In genomic region chr1:201703646-201704438, GRCh38 we compare ENCODE assay signal across 8 cellular contexts.
DNase-seq lines count a peak whose midpoint lies in the region; ATAC-seq and TF ChIP-seq lines count a peak whose summit lies in the region.

No MANE protein-coding gene starts in this region.

- H3K4me3 Mint-ChIP-seq in natural killer cell treated with Interleukin-12 subunit alpha and Interleukin-12 subunit beta and Interleukin-15 and Interleukin-18, amount 100 ng/mL, for 72 hours = no peak overlapping the region
- no peak overlapping the region for H3K4me3 Mint-ChIP-seq in stimulated activated naive B cell treated with anti-CD40 and anti-IgM and Interleukin-4, amounts not matched to agents 10 μg/mL and 1 μg/mL and 100 μg/mL, for 72 hours

- H3K9ac ChIP-seq in fibroblast of lung (ENCODE audit: insufficient read depth, low read length) = peak overlapping the region; percentile 25

- H3K4me2 ChIP-seq in PC-9 = no peak overlapping the region
- H3K4me2 ChIP-seq in fibroblast of lung (ENCODE audit: extremely low read depth, insufficient read depth, low read length) = peak overlapping the region; percentile 42

- H3K4me1 ChIP-seq in PC-9 (replicated peaks; ENCODE audit: insufficient read depth) = no peaks in the 10 kb centered on the region
- H3K4me1 ChIP-seq in fibroblast of lung (ENCODE audit: control insufficient read depth, extremely low read depth, insufficient read depth, low read length) = peaks cover 41% of the 10 kb centered on the region

- H2AFZ ChIP-seq in PC-9 = no peak overlapping the region
- H2AFZ ChIP-seq in fibroblast of lung (ENCODE audit: low read length) = no peak overlapping the region

- in situ Hi-C loops in KBM-7 (cut with MboI; ENCODE audit: low pct_unique_long_range_greater_than_20kb, low sequenced_read_pairs) = loop anchor here (10.0 kb wide), 1 partner anchor 139 kb away; no protein-coding TSS in a partner anchor

- no peaks in the 10 kb centered on the region for H3K36me3 ChIP-seq in PC-9 (ENCODE audit: low read depth)
- peaks cover 4% of the 10 kb centered on the region for H3K36me3 ChIP-seq in fibroblast of lung (ENCODE audit: control insufficient read depth, insufficient read depth, low read length)

- H3K4me1 Mint-ChIP-seq in natural killer cell treated with Interleukin-12 subunit alpha and Interleukin-12 subunit beta and Interleukin-15 and Interleukin-18, amount 100 ng/mL, for 72 hours (ENCODE audit: low read depth in 2 of 2) = no peaks in the 10 kb centered on the region
- H3K4me1 Mint-ChIP-seq in stimulated activated naive B cell treated with anti-CD40 and anti-IgM and Interleukin-4, amounts not matched to agents 10 μg/mL and 1 μg/mL and 100 μg/mL, for 72 hours = peaks cover 0 to 2% of the 10 kb centered on the region in 2 donors

- H3K27me3 ChIP-seq in PC-9 (ENCODE audit: insufficient read depth, low read depth) (no peaks in the 10 kb centered on the region), fibroblast of lung (ENCODE audit: control insufficient read depth, insufficient read depth, low read length) (no peaks in the 10 kb centered on the region)

- H3F3A ChIP-seq in PC-9 (ENCODE audit: insufficient read depth, low read depth) = no peaks in the 10 kb centered on the region

- intact Hi-C loops in PC-9 (cut with micrococcal nuclease; ENCODE audit: unreplicated experiment) = loop anchor here (1.0 kb wide), 3 partner anchors 145 to 222 kb away; no protein-coding TSS in a partner anchor

- no peaks in the 10 kb centered on the region for H3K36me3 Mint-ChIP-seq in natural killer cell treated with Interleukin-12 subunit alpha and Interleukin-12 subunit beta and Interleukin-15 and Interleukin-18, amount 100 ng/mL, for 72 hours
- H3K36me3 Mint-ChIP-seq in stimulated activated naive B cell treated with anti-CD40 and anti-IgM and Interleukin-4, amounts not matched to agents 10 μg/mL and 1 μg/mL and 100 μg/mL, for 72 hours = no peaks in the 10 kb centered on the region

- H3K9me3 Mint-ChIP-seq in natural killer cell treated with Interleukin-12 subunit alpha and Interleukin-12 subunit beta and Interleukin-15 and Interleukin-18, amount 100 ng/mL, for 72 hours = peaks cover 3% of the 10 kb centered on the region
- peaks cover 3 to 4% of the 10 kb centered on the region in 2 donors for H3K9me3 Mint-ChIP-seq in stimulated activated naive B cell treated with anti-CD40 and anti-IgM and Interleukin-4, amounts not matched to agents 10 μg/mL and 1 μg/mL and 100 μg/mL, for 72 hours

- H4K20me1 ChIP-seq in PC-9 (ENCODE audit: insufficient read depth) (0 out of 2 replicates have a peak, but pooled peaks cover 4% of the 10 kb centered on the region), fibroblast of lung (ENCODE audit: control insufficient read depth, extremely low read depth, insufficient read depth, low read length) (no peaks in the 10 kb centered on the region)

- no peak overlapping the region for H3K27ac Mint-ChIP-seq in natural killer cell treated with Interleukin-12 subunit alpha and Interleukin-12 subunit beta and Interleukin-15 and Interleukin-18, amount 100 ng/mL, for 72 hours
- H3K27ac Mint-ChIP-seq in stimulated activated naive B cell treated with anti-CD40 and anti-IgM and Interleukin-4, amounts not matched to agents 10 μg/mL and 1 μg/mL and 100 μg/mL, for 72 hours = no peak overlapping the region

- H3K9me3 ChIP-seq in PC-9 (ENCODE audit: insufficient read depth, low read depth) = no peaks in the 10 kb centered on the region
- no peaks in the 10 kb centered on the region for H3K9me3 ChIP-seq in fibroblast of lung (ENCODE audit: control insufficient read depth, insufficient read depth, low read depth, low read length)

- H3K9me2 ChIP-seq in PC-9 (ENCODE audit: insufficient read depth) = no peaks in the 10 kb centered on the region

- no peak overlapping the region for H3K4me3 ChIP-seq in GM12864 (ENCODE audit: low read depth, low read length)
- no peak overlapping the region for H3K4me3 ChIP-seq in PC-9
- no peak overlapping the region for H3K4me3 ChIP-seq in fibroblast of lung (replicated peaks in 1 of 4; ENCODE audit: control extremely low read depth in 1 of 4, insufficient read depth in 1 of 4, low read depth in 3 of 4, low read length in 4 of 4)

- peaks cover 0 to 3% of the 10 kb centered on the region in 2 donors for H3K27me3 Mint-ChIP-seq in natural killer cell treated with Interleukin-12 subunit alpha and Interleukin-12 subunit beta and Interleukin-15 and Interleukin-18, amount 100 ng/mL, for 72 hours
- peaks cover 0 to 14% of the 10 kb centered on the region in 2 donors for H3K27me3 Mint-ChIP-seq in stimulated activated naive B cell treated with anti-CD40 and anti-IgM and Interleukin-4, amounts not matched to agents 10 μg/mL and 1 μg/mL and 100 μg/mL, for 72 hours

- no peak overlapping the region for H3K27ac ChIP-seq in PC-9
- H3K27ac ChIP-seq in fibroblast of lung (ENCODE audit: insufficient read depth, low read length) = peak overlapping the region; percentile 77

- peak; percentile 95 for TF ChIP-seq CTCF in GM12864 (IDR thresholded peaks at IDR 0.05; ENCODE audit: low read depth, low read length, missing control alignments)
- peak; percentile 96 for TF ChIP-seq CTCF in PC-9 (conservative IDR thresholded peaks at IDR 0.05)
- TF ChIP-seq CTCF in fibroblast of lung (conservative IDR thresholded peaks at IDR 0.05 in 1 of 2, IDR thresholded peaks at IDR 0.05 in 1 of 2; ENCODE audit: low read depth in 1 of 2, low read length in 2 of 2) = peak; percentile 86 to 87

- no peaks in the 10 kb centered on the region for H3K79me2 ChIP-seq in PC-9 (ENCODE audit: low read depth)
- H3K79me2 ChIP-seq in fibroblast of lung (ENCODE audit: control insufficient read depth, insufficient read depth, low read length) = peaks cover 77% of the 10 kb centered on the region

- POLR2A ChIA-PET in PC-9 (lab: Charles Lee; ENCODE audit: unreplicated experiment) = interaction anchor here (0.6 kb wide), 1 partner anchor 143 kb away, joined by 3 read pairs; no protein-coding TSS in a partner anchor

- ATAC-seq in natural killer cell treated with Interleukin-12 subunit alpha and Interleukin-12 subunit beta and Interleukin-15 and Interleukin-18, amount 100 ng/mL, for 72 hours = peak; percentile 68 to 70
- ATAC-seq in stimulated activated naive B cell treated with anti-CD40 and anti-IgM and Interleukin-4, amounts not matched to agents 10 μg/mL and 1 μg/mL and 100 μg/mL, for 72 hours (replicated peaks) = peak; percentile 96 to 97
- no peak for ATAC-seq in HG02973 (IDR thresholded peaks at IDR 0.05; ENCODE audit: unreplicated experiment)

- BruUV-seq in PC-9 (replicated peaks; lab: Mats Ljungman, UMichigan) = no TSS peak

- CTCF ChIA-PET in PC-9 (lab: Charles Lee) = interaction anchor here (0.8 to 2.0 kb wide), 3 partner anchors 77 to 144 kb away, joined by 3 to 14 read pairs (median 7); no protein-coding TSS in a partner anchor

- no peak for DNase-seq in GM12864 (ENCODE audit: low read depth)
- peak; percentile 83 for DNase-seq in KBM-7
- peak; percentile 66 to 83 for DNase-seq in PC-9
- peak; percentile 37 for DNase-seq in activated T-helper 1 cell treated with Interleukin-2 at 50 U/mL for 16 hours (ENCODE audit: low read depth)
- peak; percentile 76 to 87 for DNase-seq in fibroblast of lung (ENCODE audit: low read depth in 2 of 2)
- DNase-seq in natural killer cell treated with Interleukin-12 subunit alpha and Interleukin-12 subunit beta and Interleukin-15 and Interleukin-18, amount 100 ng/mL, for 72 hours (ENCODE audit: low spot score) = no peak
- DNase-seq in stimulated activated naive B cell treated with anti-CD40 and anti-IgM and Interleukin-4, amounts not matched to agents 10 μg/mL and 1 μg/mL and 100 μg/mL, for 72 hours = peak; percentile 56

Comparison
In these comparisons a context has a peak if more than half of its experiments do, and no peak if none do; other contexts are left out.
1. DNase-seq: peak in KBM-7 (single experiment), PC-9 (2 of 2), activated T-helper 1 cell treated with Interleukin-2 at 50 U/mL for 16 hours (single experiment), fibroblast of lung (2 of 2) and stimulated activated naive B cell treated with anti-CD40 and anti-IgM and Interleukin-4, amounts not matched to agents 10 μg/mL and 1 μg/mL and 100 μg/mL, for 72 hours (single experiment); none in GM12864 (single experiment) and natural killer cell treated with Interleukin-12 subunit alpha and Interleukin-12 subunit beta and Interleukin-15 and Interleukin-18, amount 100 ng/mL, for 72 hours (single experiment).
2. Peak in every context shown above with its lines, with median percentiles within 50 percentile points of each other: CTCF ChIP-seq.